Comparison of ENCODE assay signal across 9 cellular contexts in genomic region chr21:45076245-45076661, GRCh38. TPM values are rescaled to one million over a fixed set of nuclear protein-coding genes. Genes with fewer than 3 reads are reported as not detected.
A peak's percentile ranks its signal among the peaks of the same experiment; 100 is the strongest.
DNase-seq lines count a peak whose midpoint lies in the region; ATAC-seq and TF ChIP-seq lines count a peak whose summit lies in the region.
"Had no signal": no experiment of that assay in that cellular context is flagged by ENCODE, and none has a peak within 500 bp of the region (broad histone marks: within the 10 kb centered on the region; RNA-seq: fewer than 3 reads in every experiment).

No MANE protein-coding gene starts in this region.

- ATAC-seq in activated T-cell treated with anti-CD3 and anti-CD28 coated beads, Interleukin-2, amount 50 U/mL, for 4 hours, result no peak
- ATAC-seq in HG03196 (IDR thresholded peaks at IDR 0.05; ENCODE audit: unreplicated experiment), result no peak
- ATAC-seq in mucosa of descending colon, result no peak
- no peak for ATAC-seq in HG03469 (IDR thresholded peaks at IDR 0.05; ENCODE audit: unreplicated experiment)

- H3K4me3 Mint-ChIP-seq in activated T-cell treated with anti-CD3 and anti-CD28 coated beads, Interleukin-2, amount 50 U/mL, for 4 hours, result peak overlapping the region; percentile 88
- peak overlapping the region; percentile 81 for H3K4me3 Mint-ChIP-seq in T-helper 1 cell treated with Interleukin-12 subunit alpha and Interleukin-12 subunit beta and Interleukin-4 antibody, amounts not matched to agents 30 μg/mL and 1 μg/mL, for 36 hours

- peak overlapping the region; percentile 70 for H3K27ac Mint-ChIP-seq in T-helper 1 cell treated with Interleukin-12 subunit alpha and Interleukin-12 subunit beta and Interleukin-4 antibody, amounts not matched to agents 30 μg/mL and 1 μg/mL, for 36 hours

- H3K27ac ChIP-seq in stomach, result peak overlapping the region in 4 of 5 donors; percentile 2 to 97 (median 88)

- peaks cover 16 to 67% (median 40%) of the 10 kb centered on the region in 4 donors for H3K4me1 ChIP-seq in stomach
- H3K4me1 ChIP-seq in mucosa of descending colon (ENCODE audit: low read depth), result peaks cover 11% of the 10 kb centered on the region

- no peaks in the 10 kb centered on the region for H3K27me3 Mint-ChIP-seq in activated T-cell treated with anti-CD3 and anti-CD28 coated beads, Interleukin-2, amount 50 U/mL, for 4 hours (ENCODE audit: low read depth)
- peaks cover 4% of the 10 kb centered on the region for H3K27me3 Mint-ChIP-seq in T-helper 1 cell treated with Interleukin-12 subunit alpha and Interleukin-12 subunit beta and Interleukin-4 antibody, amounts not matched to agents 30 μg/mL and 1 μg/mL, for 36 hours (ENCODE audit: low read depth)

- DNase-seq in activated T-cell treated with anti-CD3 and anti-CD28 coated beads, Interleukin-2, amount 50 U/mL, for 4 hours, result no peak
- DNase-seq in activated T-cell treated with anti-CD3 and anti-CD28 coated beads for 4 hours (no peak), fibroblast of gingiva (ENCODE audit: low read depth) (peak; percentile 21), stomach (peak; percentile 17), mucosa of descending colon (no peak)
- DNase-seq: NCI-H748 treated with DMSO at 0.1 percent for 48 hours had no signal

- H3K4me3 ChIP-seq in stomach (peak overlapping the region; percentile 91 to 97 (median 92)), mucosa of descending colon (no peak overlapping the region)

- intact Hi-C loops in stomach (cut with DNase I; ENCODE audit: low total_unique reads), result no loop called here
- intact Hi-C loops in mucosa of descending colon (cut with DNase I, micrococcal nuclease), result no loop called here

- no peaks in the 10 kb centered on the region for H3K9me3 Mint-ChIP-seq in activated T-cell treated with anti-CD3 and anti-CD28 coated beads, Interleukin-2, amount 50 U/mL, for 4 hours
- no peaks in the 10 kb centered on the region for H3K9me3 Mint-ChIP-seq in T-helper 1 cell treated with Interleukin-12 subunit alpha and Interleukin-12 subunit beta and Interleukin-4 antibody, amounts not matched to agents 30 μg/mL and 1 μg/mL, for 36 hours

- peaks cover 0 to 13% (median 0%) of the 10 kb centered on the region in 3 donors for H3K27me3 ChIP-seq in stomach

- H3K9me3 ChIP-seq in stomach (no peaks in the 10 kb centered on the region), mucosa of descending colon (no peaks in the 10 kb centered on the region)

- H3K4me1 Mint-ChIP-seq in activated T-cell treated with anti-CD3 and anti-CD28 coated beads, Interleukin-2, amount 50 U/mL, for 4 hours (ENCODE audit: low read depth), result peaks cover 61% of the 10 kb centered on the region
- peaks cover 56% of the 10 kb centered on the region for H3K4me1 Mint-ChIP-seq in T-helper 1 cell treated with Interleukin-12 subunit alpha and Interleukin-12 subunit beta and Interleukin-4 antibody, amounts not matched to agents 30 μg/mL and 1 μg/mL, for 36 hours (ENCODE audit: low read depth)

- H3K36me3 ChIP-seq in stomach (no peaks in the 10 kb centered on the region), mucosa of descending colon (ENCODE audit: low read depth) (no peaks in the 10 kb centered on the region)

- TF ChIP-seq CTCF in stomach (IDR thresholded peaks at IDR 0.05), result no peak
- no peak for TF ChIP-seq CTCF in mucosa of descending colon (IDR thresholded peaks at IDR 0.05)

- peaks cover 5% of the 10 kb centered on the region for H3K36me3 Mint-ChIP-seq in activated T-cell treated with anti-CD3 and anti-CD28 coated beads, Interleukin-2, amount 50 U/mL, for 4 hours (ENCODE audit: insufficient read depth)
- H3K36me3 Mint-ChIP-seq in T-helper 1 cell treated with Interleukin-12 subunit alpha and Interleukin-12 subunit beta and Interleukin-4 antibody, amounts not matched to agents 30 μg/mL and 1 μg/mL, for 36 hours (ENCODE audit: low read depth), result peaks cover 6% of the 10 kb centered on the region

- no peak for TF ChIP-seq POLR2A in stomach (IDR thresholded peaks at IDR 0.05)

- 55 to 83% (median 79%) methylated on average over 7 of the region's 7 CpGs for WGBS in stomach, 5 donors

- no peak for TF ChIP-seq EP300 in stomach (IDR thresholded peaks at IDR 0.05)

RNA-seq across cellular contexts. Expression of gene ADARB1, which starts 1.9 kb away (rescaled TPM):
- total RNA-seq in activated T-cell treated with anti-CD3 and anti-CD28 coated beads, Interleukin-2, amount 50 U/mL, for 4 hours, result 10 to 100 TPM; 28.1 to 32.9 (median 30.9) TPM
- total RNA-seq in stomach (10 to 100 TPM in 4 of 5 donors, 1 to 10 TPM in 1; 3.2 to 33.9 (median 28.8) TPM), mucosa of descending colon (10 to 100 TPM in 1 of 3 donors, 1 to 10 TPM in 2; 5.4 to 91.2 (median 8.8) TPM)
- polyA plus RNA-seq in stomach, result 1 to 10 TPM; 5.9 to 6.7 (median 6.6) TPM

Comparison
In these comparisons a context has a peak if more than half of its experiments do, and no peak if none do; other contexts are left out.
1. DNase-seq: peak in fibroblast of gingiva (single experiment) and stomach (single experiment); none in activated T-cell treated with anti-CD3 and anti-CD28 coated beads, Interleukin-2, amount 50 U/mL, for 4 hours (single experiment), activated T-cell treated with anti-CD3 and anti-CD28 coated beads for 4 hours (single experiment) and mucosa of descending colon (0 of 3).